Comparison of ENCODE assay signal across 24 cellular contexts in genomic region chr15:63070681-63071129, GRCh38. TPM values are rescaled to one million over a fixed set of nuclear protein-coding genes. Genes with fewer than 3 reads are reported as not detected.
DNase-seq lines count a peak whose midpoint lies in the region; ATAC-seq and TF ChIP-seq lines count a peak whose summit lies in the region.
"Had no signal": no experiment of that assay in that cellular context is flagged by ENCODE, and none has a peak within 500 bp of the region (broad histone marks: within the 10 kb centered on the region; RNA-seq: fewer than 3 reads in every experiment).

No MANE protein-coding gene starts in this region.

- H4K91ac ChIP-seq in H9 (ENCODE audit: insufficient read length, low read depth, low read length): no peak overlapping the region

- H3K36me3 ChIP-seq in gastroesophageal sphincter (peaks cover 9 to 57% of the 10 kb centered on the region in 2 donors), rectal smooth muscle tissue (ENCODE audit: control insufficient read depth, insufficient read depth, low read length) (peaks cover 34% of the 10 kb centered on the region)

- H3K4me3 Mint-ChIP-seq in H9: no peak overlapping the region
- H3K4me3 Mint-ChIP-seq in activated T-helper 17 cell treated with anti-CD3 and anti-CD28 coated beads, Interleukin-2, amount 50 U/mL, for 72 hours: no peak overlapping the region
- H3K4me3 Mint-ChIP-seq: activated CD4-positive, alpha-beta memory T cell treated with anti-CD3 and anti-CD28 coated beads, Interleukin-2, amount 10 ng/mL, durations not matched to agents 7 days and 5 days; CD4-positive, alpha-beta T cell; central memory CD8-positive, alpha-beta T cell; naive B cell had no signal

- H4K5ac ChIP-seq in H9 (ENCODE audit: insufficient read length, low read depth, low read length): no peak overlapping the region

- H3T11ph ChIP-seq in H9 (ENCODE audit: low read length): no peak overlapping the region

- no peak overlapping the region for H2AK5ac ChIP-seq in H9 (ENCODE audit: insufficient read length, low read length)

- H3K9me3 Mint-ChIP-seq in H9: no peaks in the 10 kb centered on the region
- no peaks in the 10 kb centered on the region for H3K9me3 Mint-ChIP-seq in activated T-helper 17 cell treated with anti-CD3 and anti-CD28 coated beads, Interleukin-2, amount 50 U/mL, for 72 hours
- H3K9me3 Mint-ChIP-seq: activated CD4-positive, alpha-beta memory T cell treated with anti-CD3 and anti-CD28 coated beads, Interleukin-2, amount 10 ng/mL, durations not matched to agents 7 days and 5 days; CD4-positive, alpha-beta T cell; central memory CD8-positive, alpha-beta T cell; naive B cell had no signal

- no peak for TF ChIP-seq POLR2A in gastroesophageal sphincter (IDR thresholded peaks at IDR 0.05)

- no peak for DNase-seq in H9
- DNase-seq in anterior cingulate cortex (lab: John Stamatoyannopoulos, UW): no peak
- no peak for DNase-seq in hypothalamus (lab: John Stamatoyannopoulos, UW)
- DNase-seq: activated CD4-positive, alpha-beta memory T cell treated with anti-CD3 and anti-CD28 coated beads, Interleukin-2, amount 10 ng/mL, durations not matched to agents 7 days and 5 days; activated CD4-positive, CD25-positive, alpha-beta regulatory T cell; activated naive CD4-positive, alpha-beta T cell; amniotic stem cell; CD4-positive, alpha-beta T cell; DMS53; naive B cell; NCI-H748 treated with DMSO at 0.1 percent for 48 hours; PC-3; stimulated activated CD4-positive, alpha-beta T cell treated with anti-CD3 and anti-CD28 coated beads, Interleukin-2, amount 100 ng/mL, for 24 hours; stimulated activated naive CD4-positive, alpha-beta T cell; thyroid gland had no signal

- peaks cover 22 to 67% (median 61%) of the 10 kb centered on the region in 3 experiments; a peak in 6 of 7 replicates for H3K36me3 Mint-ChIP-seq in H9 (ENCODE audit: insufficient read depth in 1 of 3, low read depth in 3 of 3)
- peaks cover 6% of the 10 kb centered on the region for H3K36me3 Mint-ChIP-seq in activated T-helper 17 cell treated with anti-CD3 and anti-CD28 coated beads, Interleukin-2, amount 50 U/mL, for 72 hours (ENCODE audit: low read depth)

- H3K27ac ChIP-seq in H9 (ENCODE audit: insufficient read length, low read depth, low read length): no peak overlapping the region
- peak overlapping the region in 3 of 4 donors; percentile 83 to 98 (median 97) for H3K27ac ChIP-seq in gastroesophageal sphincter
- peak overlapping the region; percentile 19 for H3K27ac ChIP-seq in rectal smooth muscle tissue (ENCODE audit: low read depth, low read length)
- H3K27ac ChIP-seq: hepatocyte, parathyroid adenoma, SJSA1, thyroid gland had no signal

- no peak overlapping the region for H4K8ac ChIP-seq in H9 (replicated peaks; ENCODE audit: insufficient read length, low read depth, low read length)

- H3K4me1 ChIP-seq in H9 (ENCODE audit: insufficient read depth, low read length) (peaks cover 3% of the 10 kb centered on the region; the same call in 1 of the 2 replicates), gastroesophageal sphincter (peaks cover 14 to 99% (median 26%) of the 10 kb centered on the region in 3 donors), rectal smooth muscle tissue (ENCODE audit: control insufficient read depth, insufficient read depth, low read length) (peaks cover 33% of the 10 kb centered on the region)
- H3K4me1 ChIP-seq: parathyroid adenoma had no signal

- no peak overlapping the region for H3K18ac ChIP-seq in H9 (ENCODE audit: insufficient read length, low read depth, low read length)

- no peak overlapping the region for H2BK12ac ChIP-seq in H9 (ENCODE audit: insufficient read length, low read depth, low read length)

- no peak for TF ChIP-seq EP300 in gastroesophageal sphincter (IDR thresholded peaks at IDR 0.05)

- H3K27me3 ChIP-seq in H9 (ENCODE audit: insufficient read depth, low read length): no peaks in the 10 kb centered on the region
- H3K27me3 ChIP-seq in gastroesophageal sphincter: no peaks in the 10 kb centered on the region
- no peaks in the 10 kb centered on the region for H3K27me3 ChIP-seq in rectal smooth muscle tissue (ENCODE audit: control insufficient read depth, insufficient read depth, low read length)
- H3K27me3 ChIP-seq: hepatocyte, SJSA1, thyroid gland had no signal

- no peaks in the 10 kb centered on the region for H3K79me1 ChIP-seq in H9 (ENCODE audit: insufficient read depth, low read depth, low read length, poor library complexity, severe bottlenecking)

- H3K9ac ChIP-seq in H9 (ENCODE audit: extremely low read depth, insufficient read length, low read length) (no peak overlapping the region), rectal smooth muscle tissue (ENCODE audit: low read length) (no peak overlapping the region)
- H3K9ac ChIP-seq: parathyroid adenoma had no signal

- no peak overlapping the region for H3K56ac ChIP-seq in H9 (ENCODE audit: insufficient read length, low read depth, low read length)

- no peak overlapping the region for H2AFZ ChIP-seq in H9 (ENCODE audit: low read length)
- H2AFZ ChIP-seq: hepatocyte, parathyroid adenoma had no signal

- H3K23me2 ChIP-seq in H9 (ENCODE audit: insufficient read length, low read depth, low read length, poor library complexity, severe bottlenecking): no peaks in the 10 kb centered on the region

- H3K27me3 Mint-ChIP-seq in H9 (ENCODE audit: low read depth): no peaks in the 10 kb centered on the region
- no peaks in the 10 kb centered on the region for H3K27me3 Mint-ChIP-seq in activated T-helper 17 cell treated with anti-CD3 and anti-CD28 coated beads, Interleukin-2, amount 50 U/mL, for 72 hours
- H3K27me3 Mint-ChIP-seq: activated CD4-positive, alpha-beta memory T cell treated with anti-CD3 and anti-CD28 coated beads, Interleukin-2, amount 10 ng/mL, durations not matched to agents 7 days and 5 days; CD4-positive, alpha-beta T cell; central memory CD8-positive, alpha-beta T cell; naive B cell had no signal

- no peak overlapping the region for H3K4me2 ChIP-seq in H9 (ENCODE audit: insufficient read depth, insufficient read length, low read length)
- H3K4me2 ChIP-seq: hepatocyte had no signal

- no peak overlapping the region for H2BK120ac ChIP-seq in H9 (ENCODE audit: low read depth, low read length, poor library complexity, severe bottlenecking)

- H3K79me2 ChIP-seq in H9 (ENCODE audit: insufficient read depth, low read length): no peaks in the 10 kb centered on the region
- H3K79me2 ChIP-seq: parathyroid adenoma had no signal

- H3K23ac ChIP-seq in H9 (ENCODE audit: insufficient read length, low read depth, low read length): no peak overlapping the region

- H3K9me3 ChIP-seq in H9 (ENCODE audit: control insufficient read depth, low read depth, low read length): no peaks in the 10 kb centered on the region
- no peaks in the 10 kb centered on the region for H3K9me3 ChIP-seq in gastroesophageal sphincter
- H3K9me3 ChIP-seq: SJSA1, thyroid gland had no signal

- H3K4ac ChIP-seq in H9 (ENCODE audit: low read depth, low read length): no peak overlapping the region

- no peaks in the 10 kb centered on the region for H4K20me1 ChIP-seq in H9 (ENCODE audit: control insufficient read depth, insufficient read depth, insufficient read length)

- peak overlapping the region in 2 of 3 experiments; percentile 47 to 92; a peak in 3 of 7 replicates for H3K27ac Mint-ChIP-seq in H9
- no peak overlapping the region for H3K27ac Mint-ChIP-seq in activated T-helper 17 cell treated with anti-CD3 and anti-CD28 coated beads, Interleukin-2, amount 50 U/mL, for 72 hours
- H3K27ac Mint-ChIP-seq: activated CD4-positive, alpha-beta memory T cell treated with anti-CD3 and anti-CD28 coated beads, Interleukin-2, amount 10 ng/mL, durations not matched to agents 7 days and 5 days; CD4-positive, alpha-beta T cell; naive B cell had no signal

- H3K4me1 Mint-ChIP-seq in H9: peaks cover 43 to 60% of the 10 kb centered on the region in 2 experiments
- H3K4me1 Mint-ChIP-seq in activated T-helper 17 cell treated with anti-CD3 and anti-CD28 coated beads, Interleukin-2, amount 50 U/mL, for 72 hours: no peaks in the 10 kb centered on the region
- H3K4me1 Mint-ChIP-seq: naive B cell had no signal

- H2BK20ac ChIP-seq in H9 (ENCODE audit: low read depth, low read length, poor library complexity, severe bottlenecking): no peak overlapping the region

- H3K14ac ChIP-seq in H9 (ENCODE audit: insufficient read depth, low read length): no peak overlapping the region

- H3K4me3 ChIP-seq in gastroesophageal sphincter (no peak overlapping the region), rectal smooth muscle tissue (ENCODE audit: low read length) (no peak overlapping the region)
- H3K4me3 ChIP-seq: hepatocyte, SJSA1, thyroid gland had no signal

- TF ChIP-seq CTCF in H9 (conservative IDR thresholded peaks at IDR 0.05) (no peak), gastroesophageal sphincter (IDR thresholded peaks at IDR 0.05) (no peak)

- H2BK5ac ChIP-seq in H9 (ENCODE audit: insufficient read length, low read length): no peak overlapping the region

- ATAC-seq in activated T-helper 17 cell treated with anti-CD3 and anti-CD28 coated beads, Interleukin-2, amount 50 U/mL, for 72 hours (replicated peaks): peak; percentile 44
- no peak for ATAC-seq in gastroesophageal sphincter
- ATAC-seq in GM19463 (IDR thresholded peaks at IDR 0.05; ENCODE audit: unreplicated experiment): no peak
- ATAC-seq: esophagus mucosa, PC-3 had no signal

- no CpG with 5 or more reads among the region's 6 CpGs for WGBS in H9 (ENCODE audit: extremely low coverage, insufficient read length, low lambda C conversion rate)
- 6 to 55% methylated on average over 5 to 6 of the region's 6 CpGs for WGBS in gastroesophageal sphincter (ENCODE audit: low coverage in 1 of 2), 2 donors

- H2BK15ac ChIP-seq in H9 (ENCODE audit: low read depth, low read length): no peak overlapping the region

RNA-seq across cellular contexts. Expression of gene TPM1, which starts 28.2 kb away (rescaled TPM):
- total RNA-seq in H9 (2021) (731 and 748 TPM in 2 replicates), gastroesophageal sphincter (1,000 to 10,000 TPM; 3,599 to 7,152 (median 6,397) TPM)
- 1 to 10 TPM; 3.0 to 9.7 TPM for total RNA-seq in activated T-helper 17 cell treated with anti-CD3 and anti-CD28 coated beads, Interleukin-2, amount 50 U/mL, for 72 hours

RNA-seq across cellular contexts. Expression of gene LACTB, which starts 51.0 kb away (rescaled TPM):
- total RNA-seq in H9 (2021): 10.3 and 10.6 TPM in 2 replicates
- total RNA-seq in activated T-helper 17 cell treated with anti-CD3 and anti-CD28 coated beads, Interleukin-2, amount 50 U/mL, for 72 hours: 10 to 100 TPM; 20.3 to 26.0 TPM
- total RNA-seq in gastroesophageal sphincter: 10 to 100 TPM; 15.6 to 20.8 (median 17.3) TPM

Comparison
In these comparisons a context has a peak if more than half of its experiments do, and no peak if none do; other contexts are left out.
1. RNA of gene TPM1, which starts 28.2 kb away (total RNA-seq): 3,599 to 7,152 TPM in gastroesophageal sphincter and 731 to 748 TPM in H9; 3.0 to 9.7 TPM in activated T-helper 17 cell treated with anti-CD3 and anti-CD28 coated beads, Interleukin-2, amount 50 U/mL, for 72 hours; every median in the first group is over 10 times any median in the second.